In the genomic region with DNA sequence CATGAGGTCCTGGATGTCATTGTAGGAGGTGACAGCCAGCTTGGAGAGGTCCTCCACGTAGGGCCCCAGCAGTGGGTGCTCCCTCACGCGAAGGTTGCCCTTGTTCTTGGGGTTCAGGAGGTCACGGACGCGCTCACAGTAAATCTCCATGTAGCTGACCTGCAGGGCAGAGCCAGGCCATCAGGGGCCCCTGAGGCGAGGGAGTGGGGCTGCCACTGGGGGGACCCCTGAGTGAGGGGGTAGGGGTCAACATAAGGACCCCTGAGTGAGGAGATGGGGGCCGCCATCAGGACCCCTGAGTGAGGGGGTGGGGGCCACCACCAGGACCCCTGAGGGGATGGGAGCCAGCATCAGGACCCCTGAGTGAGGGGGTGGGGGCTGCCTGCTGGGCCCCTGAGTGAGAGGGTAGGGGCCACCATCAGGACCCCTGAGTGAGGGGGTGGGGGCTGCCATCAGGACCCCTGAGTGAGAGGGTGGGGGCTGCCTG, we compare ENCODE assay signal across 17 cellular contexts. TPM values are rescaled to one million over a fixed set of nuclear protein-coding genes. Genes with fewer than 3 reads are reported as not detected.
DNase-seq lines count a peak whose midpoint lies in the region; TF ChIP-seq lines count a peak whose summit lies in the region.
"Had no signal": no experiment of that assay in that cellular context is flagged by ENCODE, and none has a peak within 500 bp of the region (broad histone marks: within the 10 kb centered on the region; RNA-seq: fewer than 3 reads in every experiment).

No MANE protein-coding gene starts in this region.

- H3K27ac Mint-ChIP-seq in activated naive CD4-positive, alpha-beta T cell treated with anti-CD3 and anti-CD28 coated beads for 36 hours: no peak overlapping the region
- H3K27ac Mint-ChIP-seq: CD4-positive, alpha-beta T cell; GM23338 had no signal

- H3K27me3 ChIP-seq in osteoblast (ENCODE audit: insufficient read depth, low read length): no peaks in the 10 kb centered on the region

- CTCF ChIA-PET in activated naive CD4-positive, alpha-beta T cell treated with anti-CD3 and anti-CD28 coated beads for 36 hours (lab: Charles Lee): no interaction called here

- H3K4me1 ChIP-seq in osteoblast (ENCODE audit: insufficient read depth, low read length): no peaks in the 10 kb centered on the region

- intact Hi-C loops in activated naive CD4-positive, alpha-beta T cell treated with anti-CD3 and anti-CD28 coated beads for 36 hours (cut with micrococcal nuclease): no loop called here
- intact Hi-C loops in cardiac septum (cut with DNase I): no loop called here

- no peaks in the 10 kb centered on the region for H3K27me3 Mint-ChIP-seq in activated naive CD4-positive, alpha-beta T cell treated with anti-CD3 and anti-CD28 coated beads for 36 hours (ENCODE audit: low read depth)

- no peaks in the 10 kb centered on the region for H3K9me3 Mint-ChIP-seq in activated naive CD4-positive, alpha-beta T cell treated with anti-CD3 and anti-CD28 coated beads for 36 hours
- H3K9me3 Mint-ChIP-seq: CD4-positive, alpha-beta T cell; GM23338 had no signal

- peak; percentile 3 for DNase-seq in activated naive CD4-positive, alpha-beta T cell treated with anti-CD3 and anti-CD28 coated beads, Interleukin-2, amount 50 U/mL, for 16 hours
- no peak for DNase-seq in activated naive CD4-positive, alpha-beta T cell treated with anti-CD3 and anti-CD28 coated beads for 36 hours
- DNase-seq in cardiac septum (ENCODE audit: low spot score) (peak; percentile 55), osteoblast (ENCODE audit: insufficient read length, low spot score, missing footprints) (peak; percentile 73), SW 1271 (lab: John Stamatoyannopoulos, UW) (no peak), NCI-H187 (lab: John Stamatoyannopoulos, UW) (no peak), EL (no peak), H4 (ENCODE audit: low spot score) (no peak)
- DNase-seq: DMS79, NCI-H1048, NCI-H146, NCI-H2107, NCI-H345, PC-9 had no signal

- no peaks in the 10 kb centered on the region for H3K9me3 ChIP-seq in osteoblast (ENCODE audit: low read depth, low read length)

- no peak overlapping the region for H2AFZ ChIP-seq in osteoblast (ENCODE audit: low read length)
- H2AFZ ChIP-seq: GM23338, PC-9 had no signal

- H3K36me3 Mint-ChIP-seq in activated naive CD4-positive, alpha-beta T cell treated with anti-CD3 and anti-CD28 coated beads for 36 hours (ENCODE audit: low read depth): no peaks in the 10 kb centered on the region

- TF ChIP-seq CTCF in osteoblast (IDR thresholded peaks at IDR 0.05; ENCODE audit: extremely low read depth, low read depth, low read length): no peak

- H3K4me1 Mint-ChIP-seq in activated naive CD4-positive, alpha-beta T cell treated with anti-CD3 and anti-CD28 coated beads for 36 hours (ENCODE audit: low read depth): no peaks in the 10 kb centered on the region
- H3K4me1 Mint-ChIP-seq: GM23338 had no signal

- H3K4me3 Mint-ChIP-seq in activated naive CD4-positive, alpha-beta T cell treated with anti-CD3 and anti-CD28 coated beads for 36 hours: no peak overlapping the region
- H3K4me3 Mint-ChIP-seq: CD4-positive, alpha-beta T cell; GM23338 had no signal

- H3K36me3 ChIP-seq in osteoblast (ENCODE audit: insufficient read depth, low read length): no peaks in the 10 kb centered on the region

- H3K4me2 ChIP-seq in osteoblast (ENCODE audit: insufficient read depth, low read length): no peak overlapping the region
- H3K4me2 ChIP-seq: GM23338, PC-9 had no signal

- no peaks in the 10 kb centered on the region for H3K79me2 ChIP-seq in osteoblast (ENCODE audit: insufficient read depth, low read length)

- no peak overlapping the region for H3K4me3 ChIP-seq in osteoblast (ENCODE audit: insufficient read depth, low read length)
- H3K4me3 ChIP-seq: GM23338, PC-9 had no signal

- H3K27ac ChIP-seq in osteoblast (ENCODE audit: low read depth, low read length): no peak overlapping the region
- H3K27ac ChIP-seq: HL-60, PC-9 had no signal

- H4K20me1 ChIP-seq in osteoblast (ENCODE audit: insufficient read depth, low read length): no peaks in the 10 kb centered on the region

RNA-seq across cellular contexts. Expression of gene KIF1A, which starts 33.6 kb away (rescaled TPM):
- total RNA-seq in activated naive CD4-positive, alpha-beta T cell treated with anti-CD3 and anti-CD28 coated beads for 36 hours: 1 to 10 TPM; 8.4 TPM
- total RNA-seq in cardiac septum: 10.2 TPM
- under 0.01 TPM in 1 of 2 replicates, not detected in the other for total RNA-seq in osteoblast
- 1.4 and 1.9 TPM in 2 replicates for total RNA-seq in H4 (2014; rRNA removed; shearing (Covaris generic))
- total RNA-seq: CD4-positive, alpha-beta T cell; PC-9 had no signal

Comparison
In these comparisons a context has a peak if more than half of its experiments do, and no peak if none do; other contexts are left out.
1. DNase-seq: peak in activated naive CD4-positive, alpha-beta T cell treated with anti-CD3 and anti-CD28 coated beads, Interleukin-2, amount 50 U/mL, for 16 hours (single experiment), cardiac septum (single experiment) and osteoblast (single experiment); none in activated naive CD4-positive, alpha-beta T cell treated with anti-CD3 and anti-CD28 coated beads for 36 hours (single experiment), SW 1271 (0 of 2), NCI-H187 (0 of 2), EL (single experiment) and H4 (single experiment).